In genomic region chr16:24516900-24517669, GRCh38 we compare ENCODE assay signal across 8 cellular contexts. TPM values are rescaled to one million over a fixed set of nuclear protein-coding genes. Genes with fewer than 3 reads are reported as not detected.
DNase-seq lines count a peak whose midpoint lies in the region; ATAC-seq and TF ChIP-seq lines count a peak whose summit lies in the region.

No MANE protein-coding gene starts in this region.

- H2AFZ ChIP-seq in IMR-90 (replicated peaks; ENCODE audit: low read length, poor library complexity), result peak overlapping the region; percentile 75

- H2BK20ac ChIP-seq in IMR-90 (ENCODE audit: low read depth, low read length), result no peak overlapping the region

- H2AK9ac ChIP-seq in IMR-90 (replicated peaks; ENCODE audit: low read depth, low read length, poor library complexity), result no peak overlapping the region

- no peak overlapping the region for H3K23ac ChIP-seq in IMR-90 (ENCODE audit: low read depth, low read length)

- whole genome bisulfite sequencing in IMR-90 (ENCODE audit: extremely low coverage in 2 of 2, insufficient read length in 1 of 2), 2 experiments, result 60% methylated on average over 1 of the region's 20 CpGs; no CpG with 5 or more reads in 1 of the 2 experiments

- TF ChIP-seq POLR2A in IMR-90 (IDR thresholded peaks at IDR 0.05; ENCODE audit: low read depth, low read length), result no peak

- BruUV-seq in IMR-90 (replicated peaks; lab: Mats Ljungman, UMichigan), result no TSS peak

- no peak overlapping the region for H3K9ac ChIP-seq in IMR-90 (ENCODE audit: low read depth, low read length)

- no peak overlapping the region for H2BK5ac ChIP-seq in IMR-90 (ENCODE audit: low read depth, low read length, poor library complexity, severe bottlenecking)

- H3K79me1 ChIP-seq in IMR-90 (ENCODE audit: low read depth in 1 of 2, low read length in 2 of 2), result no peaks in the 10 kb centered on the region

- H3K18ac ChIP-seq in IMR-90 (ENCODE audit: low read depth, low read length), result no peak overlapping the region

- H3K14ac ChIP-seq in IMR-90 (replicated peaks; ENCODE audit: low read depth, low read length), result no peak overlapping the region

- TF ChIP-seq CTCF in IMR-90 (conservative IDR thresholded peaks at IDR 0.05; ENCODE audit: low read depth, low read length), result peak; percentile 93

- in situ Hi-C loops in IMR-90 (cut with MboI; ENCODE audit: low sequenced_read_pairs), result loop anchor here (25.0 kb wide), 1 partner anchor 830 kb away; the partner anchor contains the start of gene PLK1

- ATAC-seq in IMR-90 (ENCODE audit: low read depth) (peak; percentile 95), HG02610 (IDR thresholded peaks at IDR 0.05; ENCODE audit: unreplicated experiment) (no peak)

- no peak overlapping the region for H4K5ac ChIP-seq in IMR-90 (ENCODE audit: low read depth, low read length)

- H4K91ac ChIP-seq in IMR-90 (ENCODE audit: insufficient read depth, low read depth, low read length), result no peak overlapping the region; the same call in 1 of the 2 replicates

- no peak overlapping the region for H4K8ac ChIP-seq in IMR-90 (ENCODE audit: low read depth in 2 of 2, low read length in 2 of 2)

- no peaks in the 10 kb centered on the region for H3K9me1 ChIP-seq in IMR-90 (ENCODE audit: insufficient read depth, low read length)

- POLR2A ChIA-PET in IMR-90 (lab: Charles Lee; ENCODE audit: unreplicated experiment), result no interaction called here

- H3K27ac ChIP-seq in IMR-90 (ENCODE audit: insufficient read depth, low read length) (peak overlapping the region; percentile 39; the same call in 1 of the 2 replicates), muscle layer of duodenum (ENCODE audit: low read length) (no peak overlapping the region)

- H3K27me3 ChIP-seq in IMR-90 (ENCODE audit: control insufficient read depth, insufficient read depth, low read length), result peaks cover 7% of the 10 kb centered on the region; the same call in 1 of the 2 replicates
- no peaks in the 10 kb centered on the region for H3K27me3 ChIP-seq in muscle layer of duodenum (ENCODE audit: low read depth, low read length)

- dilution Hi-C loops in IMR-90 (cut with HindIII; ENCODE audit: low sequenced_read_pairs, unreplicated experiment), result no loop called here

- intact Hi-C loops in IMR-90 (cut with micrococcal nuclease), result no loop called here

- H3K4me3 ChIP-seq in IMR-90 (ENCODE audit: insufficient read depth, low read depth, low read length) (no peak overlapping the region), muscle layer of duodenum (ENCODE audit: low read depth in 1 of 2, low read length in 2 of 2) (peak overlapping the region; percentile 7 to 26)

- H3K36me3 ChIP-seq in IMR-90 (ENCODE audit: control insufficient read depth, insufficient read depth, low read length) (no peaks in the 10 kb centered on the region), muscle layer of duodenum (ENCODE audit: control insufficient read depth in 1 of 2, insufficient read depth in 2 of 2, low read length in 2 of 2) (no peaks in the 10 kb centered on the region)

- no peak overlapping the region for H2AK5ac ChIP-seq in IMR-90 (ENCODE audit: low read depth, low read length)

- H3K56ac ChIP-seq in IMR-90 (ENCODE audit: extremely low read depth, insufficient read depth, low read length), result no peak overlapping the region

- no peaks in the 10 kb centered on the region for H4K20me1 ChIP-seq in IMR-90 (ENCODE audit: insufficient read depth, low read length)

- H3K4me2 ChIP-seq in IMR-90 (ENCODE audit: low read depth, low read length), result peak overlapping the region; percentile 62

- no peaks in the 10 kb centered on the region for H3K4me1 ChIP-seq in IMR-90 (ENCODE audit: control insufficient read depth, insufficient read depth, low read length)
- H3K4me1 ChIP-seq in muscle layer of duodenum (ENCODE audit: control insufficient read depth in 1 of 2, insufficient read depth in 2 of 2, low read length in 2 of 2), result no peaks in the 10 kb centered on the region

- TF ChIP-seq RAD21 in IMR-90 (IDR thresholded peaks at IDR 0.05; ENCODE audit: low read length), result peak; percentile 89

- CTCF ChIA-PET in IMR-90 (lab: Yijun Ruan, JAX), result interaction anchor here (0.5 to 1.2 kb wide), 14 partner anchors 8 to 979 kb away, joined by 3 to 7 read pairs (median 4); no protein-coding TSS in a partner anchor

- H3K4ac ChIP-seq in IMR-90 (ENCODE audit: low read depth, low read length), result no peak overlapping the region

- no peaks in the 10 kb centered on the region for H3K9me3 ChIP-seq in IMR-90 (ENCODE audit: control insufficient read depth, insufficient read depth, low read length)
- H3K9me3 ChIP-seq in muscle layer of duodenum (ENCODE audit: control insufficient read depth in 1 of 2, low read length in 2 of 2), result no peaks in the 10 kb centered on the region

- no peak overlapping the region for H2BK15ac ChIP-seq in IMR-90 (ENCODE audit: low read depth, low read length)

- H2BK120ac ChIP-seq in IMR-90 (ENCODE audit: low read depth, low read length), result no peak overlapping the region

- peak; percentile 69 for DNase-seq in COLO668 (lab: John Stamatoyannopoulos, UW; ENCODE audit: unreplicated experiment)
- DNase-seq in IMR-90, result peak; percentile 85
- DNase-seq in OCI-M1 (lab: John Stamatoyannopoulos, UW), result peak; percentile 90
- DNase-seq in activated T-cell treated with anti-CD3 and anti-CD28 coated beads for 1 hour (ENCODE audit: low read depth), result peak; percentile 61
- peak; percentile 67 for DNase-seq in epidermal melanocyte (ENCODE audit: insufficient read length, low spot score)
- DNase-seq in stimulated activated CD8-positive, alpha-beta memory T cell treated with anti-CD3 and anti-CD28 coated beads, Interleukin-4, amount 100 ng/mL, for 48 hours, result peak; percentile 87

TF ChIP-seq in IMR-90, 13 proteins besides CTCF, POLR2A, EP300 and RAD21:
- TF ChIP-seq MAFK (IDR thresholded peaks at IDR 0.05; ENCODE audit: low read depth, low read length), result no peak
- TF ChIP-seq NFE2L2 (IDR thresholded peaks at IDR 0.05; ENCODE audit: low read depth, low read length), result no peak
- no peak for TF ChIP-seq MAZ (IDR thresholded peaks at IDR 0.05; ENCODE audit: borderline replicate concordance, low read depth, low read length)
- peak; percentile 68 for TF ChIP-seq SMC3 (IDR thresholded peaks at IDR 0.05; ENCODE audit: low read depth, low read length)
- no peak for TF ChIP-seq USF2 (IDR thresholded peaks at IDR 0.05; ENCODE audit: low read depth, low read length)
- no peak for TF ChIP-seq BHLHE40 (IDR thresholded peaks at IDR 0.05; ENCODE audit: low read depth, low read length)
- TF ChIP-seq CEBPB (IDR thresholded peaks at IDR 0.05; ENCODE audit: low read depth, low read length), result peak; percentile 13; the same call in 1 of the 2 replicates

RNA-seq across cellular contexts. Expression of gene RBBP6, which starts 22.3 kb away (rescaled TPM):
- 7.2 and 13.6 TPM in 2 replicates for total RNA-seq in IMR-90 (2012; rRNA removed)
- polyA plus RNA-seq in IMR-90 (2012; rRNA removed), result 15.2 and 17.8 TPM in 2 replicates
- polyA plus RNA-seq in IMR-90 (2012; cell fraction: cytosol; rRNA removed), result 5.8 and 10.1 TPM in 2 replicates
- polyA plus RNA-seq in IMR-90 (2012; cell fraction: nucleus; rRNA removed; ENCODE audit: low replicate concordance), result 38.0 and 58.9 TPM in 2 replicates
